Comparison of ENCODE assay signal across 8 cellular contexts in genomic region chr6:152170702-152171667, GRCh38.
DNase-seq lines count a peak whose midpoint lies in the region; ATAC-seq lines count a peak whose summit lies in the region.

No MANE protein-coding gene starts in this region.

- H3K4me1 Mint-ChIP-seq in CD4-positive, alpha-beta memory T cell: peaks cover 49 to 62% (median 55%) of the 10 kb centered on the region in 4 donors

- intact Hi-C loops in CD4-positive, alpha-beta memory T cell (cut with micrococcal nuclease): loop anchor here (1.0 to 5.0 kb wide), 3 partner anchors 14 to 71 kb away; no protein-coding TSS in a partner anchor

- H3K4me3 ChIP-seq in CD4-positive, alpha-beta memory T cell (ENCODE audit: low read length in 2 of 2): peak overlapping the region; percentile 41 to 44
- H3K4me3 ChIP-seq in adipocyte (ENCODE audit: low read length) (no peak overlapping the region), skin epidermis (no peak overlapping the region)

- peak; percentile 96 for ATAC-seq in GM21390 (IDR thresholded peaks at IDR 0.05; ENCODE audit: unreplicated experiment)

- no peaks in the 10 kb centered on the region for H3K27me3 ChIP-seq in CD4-positive, alpha-beta memory T cell (ENCODE audit: insufficient read depth, low read length)
- H3K27me3 ChIP-seq in adipocyte (replicated peaks; ENCODE audit: control insufficient read depth, insufficient read depth, low read length): no peaks in the 10 kb centered on the region

- peaks cover 0 to 3% (median 0%) of the 10 kb centered on the region in 8 donors for H3K9me3 Mint-ChIP-seq in CD4-positive, alpha-beta memory T cell

- H3K4me1 ChIP-seq in CD4-positive, alpha-beta memory T cell (ENCODE audit: insufficient read depth, low read length): peaks cover 47% of the 10 kb centered on the region
- H3K4me1 ChIP-seq in adipocyte (ENCODE audit: control insufficient read depth, insufficient read depth, low read length): no peaks in the 10 kb centered on the region

- DNase-seq in CD4-positive, alpha-beta memory T cell: peak; percentile 54 to 85 (median 60)
- peak; percentile 10 for DNase-seq in HT1080 (ENCODE audit: low read depth)
- DNase-seq in adipocyte (ENCODE audit: low read depth): peak; percentile 63
- DNase-seq in NCI-H2029 treated with DMSO at 0.1 percent for 48 hours (lab: John Stamatoyannopoulos, UW): no peak
- DNase-seq in hepatic stellate cell (ENCODE audit: low spot score): no peak
- no peak for DNase-seq in NK-92 (lab: John Stamatoyannopoulos, UW; ENCODE audit: unreplicated experiment)

- POLR2A ChIA-PET in CD4-positive, alpha-beta memory T cell (lab: Charles Lee; ENCODE audit: partially characterized antibody): interaction anchor here (0.6 to 7.1 kb wide), 9 partner anchors 8 to 63 kb away, joined by 3 to 179 read pairs (median 7); no protein-coding TSS in a partner anchor

- CTCF ChIA-PET in CD4-positive, alpha-beta memory T cell (lab: Charles Lee; ENCODE audit: partially characterized antibody): interaction anchor here (0.8 to 5.3 kb wide), 6 partner anchors 9 to 63 kb away, joined by 3 to 20 read pairs (median 3); no protein-coding TSS in a partner anchor

- H3K36me3 ChIP-seq in CD4-positive, alpha-beta memory T cell (ENCODE audit: insufficient read depth, low read length): peaks cover 30% of the 10 kb centered on the region
- H3K36me3 ChIP-seq in adipocyte (ENCODE audit: control insufficient read depth, insufficient read depth, low read length, severe bottlenecking): peaks cover 33% of the 10 kb centered on the region

- no peak overlapping the region for H3K9ac ChIP-seq in adipocyte (ENCODE audit: low read length)

- no peaks in the 10 kb centered on the region for H3K9me3 ChIP-seq in CD4-positive, alpha-beta memory T cell (ENCODE audit: control insufficient read depth in 1 of 2, low read length in 2 of 2)
- no peaks in the 10 kb centered on the region for H3K9me3 ChIP-seq in adipocyte (ENCODE audit: control insufficient read depth, low read length)

- H3K27me3 Mint-ChIP-seq in CD4-positive, alpha-beta memory T cell: no peaks in the 10 kb centered on the region

- peak overlapping the region; percentile 71 for H3K27ac ChIP-seq in CD4-positive, alpha-beta memory T cell (ENCODE audit: low read depth, low read length)
- H3K27ac ChIP-seq in skin epidermis: peak overlapping the region in 13 of 21 experiments; percentile 8 to 84 (median 56)

- peak overlapping the region; percentile 43 to 84 (median 76) for H3K4me3 Mint-ChIP-seq in CD4-positive, alpha-beta memory T cell

- H3K36me3 Mint-ChIP-seq in CD4-positive, alpha-beta memory T cell: peaks cover 58 to 71% of the 10 kb centered on the region in 2 donors

- peak overlapping the region; percentile 86 to 97 (median 94) for H3K27ac Mint-ChIP-seq in CD4-positive, alpha-beta memory T cell

Comparison
In these comparisons a context has a peak if more than half of its experiments do, and no peak if none do; other contexts are left out.
1. DNase-seq: peak in CD4-positive, alpha-beta memory T cell (5 of 5), HT1080 (single experiment) and adipocyte (single experiment); none in NCI-H2029 treated with DMSO at 0.1 percent for 48 hours (single experiment), hepatic stellate cell (single experiment) and NK-92 (single experiment).
2. H3K4me3 ChIP-seq: peak in CD4-positive, alpha-beta memory T cell (2 of 2); none in adipocyte (single experiment) and skin epidermis (0 of 7).